Comparison of ENCODE assay signal across 19 cellular contexts in the genomic region with DNA sequence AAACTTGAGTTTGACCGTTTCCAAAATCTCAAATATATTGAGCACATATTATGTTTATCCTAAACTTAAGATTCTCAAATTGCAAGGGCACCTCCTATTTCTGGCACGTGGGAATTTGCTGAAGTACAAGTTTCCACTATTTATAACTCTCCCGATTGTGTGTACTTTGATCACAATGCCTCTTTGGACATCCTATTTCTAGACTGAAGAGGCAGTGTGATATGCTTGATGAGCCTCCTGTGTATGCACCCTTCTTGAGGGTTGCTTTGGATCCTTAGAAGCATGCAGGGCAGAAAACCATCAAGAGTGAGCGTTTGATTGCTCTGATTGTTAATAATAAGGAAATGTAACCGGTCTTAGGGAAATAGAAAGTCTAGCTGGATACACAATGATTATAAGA.
DNase-seq lines count a peak whose midpoint lies in the region; ATAC-seq lines count a peak whose summit lies in the region.
"Had no signal": no experiment of that assay in that cellular context is flagged by ENCODE, and none has a peak within 500 bp of the region (broad histone marks: within the 10 kb centered on the region; RNA-seq: fewer than 3 reads in every experiment).

No MANE protein-coding gene starts in this region.

- no peaks in the 10 kb centered on the region for H3K36me3 ChIP-seq in BLaER1
- H3K36me3 ChIP-seq: BLaER1 treated with 17β-estradiol and CSF1 and Interleukin-3, amounts not matched to agents 10 nM and 100 nM; HAP-1 had no signal

- peak; percentile 83 for ATAC-seq in Right ventricle myocardium superior (ENCODE audit: poor library complexity)
- ATAC-seq in left ventricle myocardium superior = peak; percentile 90
- ATAC-seq: GM12878, HepG2 had no signal

- DNase-seq in Right ventricle myocardium superior (no peak), left ventricle myocardium superior (no peak), pons (ENCODE audit: low spot score) (peak; percentile 12), NCI-H1930 (lab: John Stamatoyannopoulos, UW) (no peak), NCI-H524 treated with DMSO at 0.1 percent for 48 hours (lab: John Stamatoyannopoulos, UW) (no peak), H4 (ENCODE audit: low spot score) (no peak)
- no peak for DNase-seq in effector CD4-positive, alpha-beta T cell
- DNase-seq: 8988T; CD8-positive, alpha-beta memory T cell; COR-L47; DMS 273 treated with DMSO at 0.1 percent for 48 hours; DMS53; DND-41; EL had no signal

- no peaks in the 10 kb centered on the region for H3K27me3 ChIP-seq in BLaER1
- H3K27me3 ChIP-seq: BLaER1 treated with 17β-estradiol and CSF1 and Interleukin-3, amounts not matched to agents 10 nM and 100 nM had no signal

- no peak overlapping the region for H3K9ac ChIP-seq in BLaER1
- H3K9ac ChIP-seq: BLaER1 treated with 17β-estradiol and CSF1 and Interleukin-3, amounts not matched to agents 10 nM and 100 nM had no signal

- no peaks in the 10 kb centered on the region for H3K9me3 ChIP-seq in BLaER1
- H3K9me3 ChIP-seq: HAP-1 had no signal

- intact Hi-C loops in Right ventricle myocardium superior (cut with DNase I) = no loop called here
- intact Hi-C loops in left ventricle myocardium superior (cut with micrococcal nuclease) = no loop called here

- peak overlapping the region; percentile 7; the same call in 1 of the 2 replicates for H3K4me2 ChIP-seq in BLaER1

- peaks cover 6% of the 10 kb centered on the region; the same call in 1 of the 2 replicates for H3K4me1 ChIP-seq in BLaER1
- H3K4me1 ChIP-seq: HAP-1 had no signal

- no peak overlapping the region for H3K4me3 ChIP-seq in BLaER1
- H3K4me3 ChIP-seq: BLaER1 treated with 17β-estradiol and CSF1 and Interleukin-3, amounts not matched to agents 10 nM and 100 nM; GM12878; HAP-1 had no signal

- H3K27ac ChIP-seq in BLaER1 = no peak overlapping the region
- H3K27ac ChIP-seq: BLaER1 treated with 17β-estradiol and CSF1 and Interleukin-3, amounts not matched to agents 10 nM and 100 nM had no signal

- H4K20me1 ChIP-seq in BLaER1 = no peaks in the 10 kb centered on the region
- H4K20me1 ChIP-seq: BLaER1 treated with 17β-estradiol and CSF1 and Interleukin-3, amounts not matched to agents 10 nM and 100 nM had no signal
